ENCODE assay signal across 20 cellular contexts in genomic region chr1:33985656-33986055, GRCh38.
DNase-seq lines count a peak whose midpoint lies in the region; ATAC-seq and TF ChIP-seq lines count a peak whose summit lies in the region.
"Had no signal": no experiment of that assay in that cellular context is flagged by ENCODE, and none has a peak within 500 bp of the region (broad histone marks: within the 10 kb centered on the region; RNA-seq: fewer than 3 reads in every experiment).

No MANE protein-coding gene starts in this region.

- peak; percentile 35 for ATAC-seq in Right ventricle myocardium inferior
- ATAC-seq in RWPE2 (ENCODE audit: low read depth): peak; percentile 69
- peak; percentile 40 for ATAC-seq in foreskin keratinocyte
- ATAC-seq: A549; activated naive CD4-positive, alpha-beta T cell treated with anti-CD3 and anti-CD28 coated beads, Interleukin-2, amount 50 U/mL, for 72 hours had no signal

- TF ChIP-seq CTCF in left ventricle myocardium inferior (IDR thresholded peaks at IDR 0.05; ENCODE audit: borderline replicate concordance) (no peak), RWPE2 (IDR thresholded peaks at IDR 0.05; ENCODE audit: poor library complexity, severe bottlenecking) (no peak), foreskin keratinocyte (conservative IDR thresholded peaks at IDR 0.05) (no peak), tibial artery (IDR thresholded peaks at IDR 0.05) (no peak)

- H3K27ac ChIP-seq in left ventricle myocardium inferior (replicated peaks): no peak overlapping the region
- H3K27ac ChIP-seq in RWPE2 (ENCODE audit: poor library complexity, severe bottlenecking): no peak overlapping the region
- no peak overlapping the region for H3K27ac ChIP-seq in foreskin keratinocyte
- peak overlapping the region; percentile 62 to 70 for H3K27ac ChIP-seq in tibial artery
- H3K27ac ChIP-seq: A549, KMS-11, SK-N-MC had no signal

- intact Hi-C loops in Right ventricle myocardium inferior (cut with DNase I) (no loop called here), left ventricle myocardium inferior (cut with micrococcal nuclease) (no loop called here), tibial artery (cut with DNase I; ENCODE audit: low total_unique reads) (no loop called here)

- H3K4me1 ChIP-seq in left ventricle myocardium inferior (peaks cover 22% of the 10 kb centered on the region), RWPE2 (ENCODE audit: insufficient read depth, poor library complexity, severe bottlenecking) (no peaks in the 10 kb centered on the region), foreskin keratinocyte (no peaks in the 10 kb centered on the region), tibial artery (peaks cover 0 to 33% (median 22%) of the 10 kb centered on the region in 4 donors)
- H3K4me1 ChIP-seq: A549 had no signal

- H3K27me3 ChIP-seq in left ventricle myocardium inferior (ENCODE audit: low read depth): peaks cover 8% of the 10 kb centered on the region
- peaks cover 4% of the 10 kb centered on the region for H3K27me3 ChIP-seq in RWPE2 (ENCODE audit: insufficient read depth, poor library complexity, severe bottlenecking)
- no peaks in the 10 kb centered on the region for H3K27me3 ChIP-seq in foreskin keratinocyte
- no peaks in the 10 kb centered on the region for H3K27me3 ChIP-seq in tibial artery

- no peaks in the 10 kb centered on the region for H3K9me3 ChIP-seq in left ventricle myocardium inferior (replicated peaks)
- no peaks in the 10 kb centered on the region for H3K9me3 ChIP-seq in RWPE2 (ENCODE audit: severe bottlenecking)
- H3K9me3 ChIP-seq in tibial artery: no peaks in the 10 kb centered on the region
- H3K9me3 ChIP-seq: A549 had no signal

- DNase-seq in Right ventricle myocardium inferior (ENCODE audit: missing footprints) (no peak), left ventricle myocardium inferior (no peak), RWPE2 (ENCODE audit: low spot score) (no peak), foreskin keratinocyte (no peak), tibial artery (peak; percentile 27 to 68), DMS153 treated with DMSO at 0.1 percent for 48 hours (lab: John Stamatoyannopoulos, UW; ENCODE audit: unreplicated experiment) (no peak), globus pallidus (ENCODE audit: low spot score) (no peak), midbrain (lab: John Stamatoyannopoulos, UW) (no peak)
- DNase-seq: activated CD4-positive, alpha-beta T cell treated with anti-CD3 and anti-CD28 coated beads, Interleukin-2, amount 50 U/mL, for 4 hours; activated T-cell treated with anti-CD3 and anti-CD28 coated beads, Interleukin-2, amount 50 U/mL, for 24 hours; endodermal cell; mammary epithelial cell; NCI-H1417 treated with DMSO at 0.1 percent for 48 hours; NCI-H2227 treated with DMSO at 0.1 percent for 48 hours; nephron progenitor cell; stimulated activated CD4-positive, alpha-beta T cell treated with anti-CD3 and anti-CD28 coated beads, Interleukin-4, amount 100 ng/mL, for 1 hour had no signal

- no peak overlapping the region for H3K4me3 ChIP-seq in left ventricle myocardium inferior
- no peak overlapping the region for H3K4me3 ChIP-seq in RWPE2 (ENCODE audit: severe bottlenecking)
- no peak overlapping the region for H3K4me3 ChIP-seq in tibial artery
- H3K4me3 ChIP-seq: A549, SK-N-MC had no signal

- no peaks in the 10 kb centered on the region for H3K36me3 ChIP-seq in left ventricle myocardium inferior
- no peaks in the 10 kb centered on the region for H3K36me3 ChIP-seq in RWPE2 (ENCODE audit: low read depth)
- H3K36me3 ChIP-seq in tibial artery: no peaks in the 10 kb centered on the region

Comparison
In these comparisons a context has a peak if more than half of its experiments do, and no peak if none do; other contexts are left out.
1. DNase-seq: peak in tibial artery (2 of 2); none in Right ventricle myocardium inferior (single experiment), left ventricle myocardium inferior (single experiment), RWPE2 (single experiment), foreskin keratinocyte (0 of 2), DMS153 treated with DMSO at 0.1 percent for 48 hours (single experiment), globus pallidus (single experiment) and midbrain (single experiment).
2. H3K27ac ChIP-seq: peak in tibial artery (2 of 2); none in left ventricle myocardium inferior (single experiment), RWPE2 (single experiment) and foreskin keratinocyte (single experiment).
3. Peak in every context shown above with its lines, with median percentiles within 50 percentile points of each other: ATAC-seq.